ENCODE assay signal across 1 cellular context in genomic region chr10:121579656-121580055, GRCh38.
TF ChIP-seq lines count a peak whose summit lies in the region.

No MANE protein-coding gene starts in this region.

TF ChIP-seq in H1, 55 proteins besides CTCF, POLR2A, EP300 and RAD21 (continued from another document):
- no peak for TF ChIP-seq ATF3 (IDR thresholded peaks at IDR 0.05; ENCODE audit: insufficient read depth, low read depth, low read length)
- no peak for TF ChIP-seq SIN3A (conservative IDR thresholded peaks at IDR 0.05 in 1 of 2, IDR thresholded peaks at IDR 0.05 in 1 of 2; ENCODE audit: low read depth in 1 of 2, low read length in 2 of 2)
- TF ChIP-seq GTF2F1 (IDR thresholded peaks at IDR 0.05; ENCODE audit: borderline replicate concordance, low read depth, low read length): no peak
- TF ChIP-seq GABPA (IDR thresholded peaks at IDR 0.05; ENCODE audit: borderline replicate concordance, insufficient read depth, low read length): no peak
- TF ChIP-seq TEAD4 (IDR thresholded peaks at IDR 0.05; ENCODE audit: low read depth, low read length): peak; percentile 40; the same call in 1 of the 2 replicates
- no peak for TF ChIP-seq RXRA (IDR thresholded peaks at IDR 0.05; ENCODE audit: insufficient read depth, low read depth, low read length)
- no peak for TF ChIP-seq SUZ12 (IDR thresholded peaks at IDR 0.05; ENCODE audit: low read length)
- TF ChIP-seq E2F6 (IDR thresholded peaks at IDR 0.05): no peak
- peak; percentile 31; the same call in 1 of the 2 replicates for TF ChIP-seq JUND (IDR thresholded peaks at IDR 0.05; ENCODE audit: low read length)
